In the genomic region with DNA sequence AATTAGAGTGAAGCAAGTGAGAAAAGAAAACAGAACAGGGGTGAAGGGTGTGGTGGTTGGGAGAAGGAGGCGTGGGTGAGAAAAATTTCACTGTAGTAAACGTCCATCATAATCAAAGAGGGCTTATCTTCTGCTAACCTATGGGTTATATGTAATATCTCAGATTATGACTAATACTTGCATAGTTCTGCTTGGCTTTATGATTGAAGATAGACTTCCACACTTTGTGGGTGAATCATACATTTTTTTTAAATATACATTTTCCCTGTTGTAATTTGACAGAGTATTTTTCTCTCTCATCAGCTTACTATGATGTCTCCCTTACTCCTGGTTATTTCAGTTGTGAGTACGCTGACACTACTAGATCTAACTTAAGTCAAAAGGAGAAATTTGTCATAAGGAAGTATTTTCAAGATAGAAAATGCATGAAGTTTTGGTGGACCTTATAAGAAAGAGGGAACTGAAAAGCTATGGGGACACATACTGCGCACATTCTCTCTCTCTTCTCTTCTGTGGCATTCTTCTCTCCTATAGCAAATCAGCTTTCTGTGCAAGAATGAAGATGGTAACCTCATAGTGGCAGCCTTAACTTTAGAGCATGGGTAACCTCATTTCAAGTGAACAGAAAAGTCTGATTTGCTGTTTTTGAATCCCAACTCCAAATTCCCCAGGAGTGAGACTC, we compare ENCODE assay signal across 12 cellular contexts. TPM values are rescaled to one million over a fixed set of nuclear protein-coding genes. Genes with fewer than 3 reads are reported as not detected.
A peak's percentile ranks its signal among the peaks of the same experiment; 100 is the strongest.
DNase-seq lines count a peak whose midpoint lies in the region; ATAC-seq, FAIRE-seq and TF ChIP-seq lines count a peak whose summit lies in the region.
"Had no signal": no experiment of that assay in that cellular context is flagged by ENCODE, and none has a peak within 500 bp of the region (broad histone marks: within the 10 kb centered on the region; RNA-seq: fewer than 3 reads in every experiment).

No MANE protein-coding gene starts in this region.

- H3K36me3 Mint-ChIP-seq in T-helper 1 cell treated with Interleukin-12 subunit alpha and Interleukin-12 subunit beta and Interleukin-4 antibody, amounts not matched to agents 30 μg/mL and 1 μg/mL, for 36 hours (ENCODE audit: low read depth) = no peaks in the 10 kb centered on the region
- H3K36me3 Mint-ChIP-seq in activated T-helper 17 cell treated with anti-CD3 and anti-CD28 coated beads, Interleukin-2, amount 50 U/mL, for 72 hours (ENCODE audit: low read depth) = no peaks in the 10 kb centered on the region

- H3K36me3 ChIP-seq in parathyroid adenoma (ENCODE audit: control insufficient read depth, insufficient read depth, low read length) = no peaks in the 10 kb centered on the region
- H3K36me3 ChIP-seq in ovary = no peaks in the 10 kb centered on the region
- H3K36me3 ChIP-seq: sigmoid colon had no signal

- no peaks in the 10 kb centered on the region for H3K27me3 Mint-ChIP-seq in T-helper 1 cell treated with Interleukin-12 subunit alpha and Interleukin-12 subunit beta and Interleukin-4 antibody, amounts not matched to agents 30 μg/mL and 1 μg/mL, for 36 hours (ENCODE audit: low read depth)
- H3K27me3 Mint-ChIP-seq in activated T-helper 17 cell treated with anti-CD3 and anti-CD28 coated beads, Interleukin-2, amount 50 U/mL, for 72 hours = no peaks in the 10 kb centered on the region

- no peak overlapping the region for H3K4me2 ChIP-seq in parathyroid adenoma (ENCODE audit: low read length)

- no peak for TF ChIP-seq EP300 in ovary (IDR thresholded peaks at IDR 0.05)

- H3K4me3 ChIP-seq in parathyroid adenoma (ENCODE audit: low read depth, low read length) = no peak overlapping the region
- H3K4me3 ChIP-seq in ovary = no peak overlapping the region
- H3K4me3 ChIP-seq: sigmoid colon had no signal

- 84 to 92% (median 86%) methylated on average over 4 of the region's 4 CpGs for WGBS in ovary, 3 donors

- TF ChIP-seq POLR2A in H54 (IDR thresholded peaks at IDR 0.05; ENCODE audit: low read depth, low read length) (no peak), ovary (IDR thresholded peaks at IDR 0.05) (no peak)

- TF ChIP-seq CTCF in parathyroid adenoma (IDR thresholded peaks at IDR 0.05) = no peak
- TF ChIP-seq CTCF in ovary (IDR thresholded peaks at IDR 0.05) = no peak

- no peaks in the 10 kb centered on the region for H3K27me3 ChIP-seq in parathyroid adenoma (ENCODE audit: control insufficient read depth, insufficient read depth, low read length)
- H3K27me3 ChIP-seq in ovary = no peaks in the 10 kb centered on the region
- H3K27me3 ChIP-seq: sigmoid colon had no signal

- peak overlapping the region; percentile 23 for H3K4me3 Mint-ChIP-seq in T-helper 1 cell treated with Interleukin-12 subunit alpha and Interleukin-12 subunit beta and Interleukin-4 antibody, amounts not matched to agents 30 μg/mL and 1 μg/mL, for 36 hours
- peak overlapping the region; percentile 36 for H3K4me3 Mint-ChIP-seq in activated T-helper 17 cell treated with anti-CD3 and anti-CD28 coated beads, Interleukin-2, amount 50 U/mL, for 72 hours

- DNase-seq in T-helper 1 cell (no peak), H54 (ENCODE audit: insufficient read length, low spot score) (no peak), ovary (no peak)
- DNase-seq: NCI-H1105 treated with DMSO at 0.1 percent for 48 hours, NCI-H524 treated with DMSO at 0.1 percent for 48 hours, Right ventricle myocardium superior, sigmoid colon had no signal

- H3K27ac ChIP-seq in parathyroid adenoma = no peak overlapping the region
- H3K27ac ChIP-seq in ovary = no peak overlapping the region

- H3K9me3 Mint-ChIP-seq in T-helper 1 cell treated with Interleukin-12 subunit alpha and Interleukin-12 subunit beta and Interleukin-4 antibody, amounts not matched to agents 30 μg/mL and 1 μg/mL, for 36 hours = no peaks in the 10 kb centered on the region
- no peaks in the 10 kb centered on the region for H3K9me3 Mint-ChIP-seq in activated T-helper 17 cell treated with anti-CD3 and anti-CD28 coated beads, Interleukin-2, amount 50 U/mL, for 72 hours

- intact Hi-C loops in ovary (cut with DNase I) = loop anchor here (10.0 kb wide), 4 partner anchors 125 to 305 kb away; partner anchors contain the start of genes RCL1 (in 4 of the 4) and CDC37L1 (in 1 of the 4)

- H3K9me3 ChIP-seq in parathyroid adenoma (ENCODE audit: control insufficient read depth, low read length) = no peaks in the 10 kb centered on the region
- no peaks in the 10 kb centered on the region for H3K9me3 ChIP-seq in ovary
- H3K9me3 ChIP-seq: sigmoid colon had no signal

- H2AFZ ChIP-seq in parathyroid adenoma = peak overlapping the region; percentile 19

- H3K4me1 ChIP-seq in parathyroid adenoma = peaks cover 9% of the 10 kb centered on the region
- H3K4me1 ChIP-seq in ovary (ENCODE audit: insufficient read depth) = peaks cover 6% of the 10 kb centered on the region

- FAIRE-seq in H54 (lab: Jason Lieb, UNC) = peak; percentile 45

- peak; percentile 31 for ATAC-seq in activated T-helper 17 cell treated with anti-CD3 and anti-CD28 coated beads, Interleukin-2, amount 50 U/mL, for 72 hours (replicated peaks)
- no peak for ATAC-seq in GM18498 (IDR thresholded peaks at IDR 0.05; ENCODE audit: unreplicated experiment)
- no peak for ATAC-seq in GM21447 (IDR thresholded peaks at IDR 0.05; ENCODE audit: unreplicated experiment)

- H3K9ac ChIP-seq in parathyroid adenoma = no peak overlapping the region

- H3K79me2 ChIP-seq in parathyroid adenoma = no peaks in the 10 kb centered on the region

- H3K27ac Mint-ChIP-seq in T-helper 1 cell treated with Interleukin-12 subunit alpha and Interleukin-12 subunit beta and Interleukin-4 antibody, amounts not matched to agents 30 μg/mL and 1 μg/mL, for 36 hours = peak overlapping the region; percentile 22
- peak overlapping the region; percentile 34 for H3K27ac Mint-ChIP-seq in activated T-helper 17 cell treated with anti-CD3 and anti-CD28 coated beads, Interleukin-2, amount 50 U/mL, for 72 hours

- peaks cover 49% of the 10 kb centered on the region for H3K4me1 Mint-ChIP-seq in T-helper 1 cell treated with Interleukin-12 subunit alpha and Interleukin-12 subunit beta and Interleukin-4 antibody, amounts not matched to agents 30 μg/mL and 1 μg/mL, for 36 hours (ENCODE audit: low read depth)
- peaks cover 38% of the 10 kb centered on the region for H3K4me1 Mint-ChIP-seq in activated T-helper 17 cell treated with anti-CD3 and anti-CD28 coated beads, Interleukin-2, amount 50 U/mL, for 72 hours

RNA-seq across cellular contexts. Expression of gene JAK2, which starts 4.9 kb away (rescaled TPM):
- total RNA-seq in activated T-helper 17 cell treated with anti-CD3 and anti-CD28 coated beads, Interleukin-2, amount 50 U/mL, for 72 hours = 10 to 100 TPM; 17.3 to 24.6 TPM
- 10 to 100 TPM; 14.4 to 31.4 (median 19.8) TPM for total RNA-seq in ovary
- polyA plus RNA-seq in ovary = 10 to 100 TPM in 1 of 2 donors, 1 to 10 TPM in 1; 8.6 to 15.9 TPM
